ENCODE assay signal across 8 cellular contexts in genomic region chr10:96830511-96831199, GRCh38. TPM values are rescaled to one million over a fixed set of nuclear protein-coding genes. Genes with fewer than 3 reads are reported as not detected.
DNase-seq lines count a peak whose midpoint lies in the region; ATAC-seq and TF ChIP-seq lines count a peak whose summit lies in the region.

No MANE protein-coding gene starts in this region.

- no peak overlapping the region for H4K8ac ChIP-seq in trophoblast cell (ENCODE audit: low read depth, low read length)

- no peak for TF ChIP-seq POLR2A in transverse colon (IDR thresholded peaks at IDR 0.05)

- H4K20me1 ChIP-seq in OCI-LY3 (ENCODE audit: insufficient read depth, low read length): peaks cover 17% of the 10 kb centered on the region

- H2BK12ac ChIP-seq in trophoblast cell (ENCODE audit: low read length): no peak overlapping the region

- in situ Hi-C loops in transverse colon (cut with MboI; ENCODE audit: low pct_ligation_motif_present in 1 of 4, low pct_unique_long_range_greater_than_20kb in 1 of 4, low sequenced_read_pairs in 3 of 4): loop anchor here in 1 of 4 donors (25.0 kb wide), 1 partner anchor 193 kb away; no protein-coding TSS in a partner anchor

- peaks cover 41% of the 10 kb centered on the region for H3K4me1 Mint-ChIP-seq in activated T-cell treated with anti-CD3 and anti-CD28 coated beads, Interleukin-2, amount 50 U/mL, for 4 hours (ENCODE audit: low read depth)

- no peak overlapping the region for H2BK5ac ChIP-seq in trophoblast cell (ENCODE audit: low read depth, low read length, poor library complexity)

- no peaks in the 10 kb centered on the region for H3K27me3 Mint-ChIP-seq in activated T-cell treated with anti-CD3 and anti-CD28 coated beads, Interleukin-2, amount 50 U/mL, for 4 hours (ENCODE audit: low read depth)

- H3K27me3 ChIP-seq in OCI-LY3 (ENCODE audit: low read depth, low read length) (no peaks in the 10 kb centered on the region), trophoblast cell (ENCODE audit: insufficient read depth, low read length) (no peaks in the 10 kb centered on the region), transverse colon (no peaks in the 10 kb centered on the region)

- no peak overlapping the region for H3K23ac ChIP-seq in trophoblast cell (ENCODE audit: low read length)

- intact Hi-C loops in transverse colon (cut with DNase I; ENCODE audit: low total_unique reads): loop anchor here (10.0 kb wide), 1 partner anchor 456 kb away; no protein-coding TSS in a partner anchor

- no peak overlapping the region for H4K12ac ChIP-seq in trophoblast cell (ENCODE audit: low read depth, low read length)

- 0 out of 2 replicates have a peak overlapping the region, but pooled peaks have one; percentile 35 for H2AFZ ChIP-seq in OCI-LY3 (ENCODE audit: low read depth, low read length)
- H2AFZ ChIP-seq in trophoblast cell (ENCODE audit: insufficient read depth, low read length, poor library complexity): no peak overlapping the region

- H3K4me3 ChIP-seq in OCI-LY3 (ENCODE audit: low read length): peak overlapping the region; percentile 76
- H3K4me3 ChIP-seq in fibroblast of the aortic adventitia (ENCODE audit: low read depth, low read length): no peak overlapping the region
- H3K4me3 ChIP-seq in trophoblast cell (ENCODE audit: low read depth, low read length): no peak overlapping the region
- no peak overlapping the region for H3K4me3 ChIP-seq in transverse colon

- ATAC-seq in HG02885 (IDR thresholded peaks at IDR 0.05; ENCODE audit: poor library complexity, unreplicated experiment) (peak; percentile 17), GM18873 (IDR thresholded peaks at IDR 0.05; ENCODE audit: low FRiP score, unreplicated experiment) (no peak)
- no peak for ATAC-seq in activated T-cell treated with anti-CD3 and anti-CD28 coated beads, Interleukin-2, amount 50 U/mL, for 4 hours

- H3K27ac ChIP-seq in OCI-LY3 (ENCODE audit: low read length): peak overlapping the region; percentile 88
- no peak overlapping the region for H3K27ac ChIP-seq in trophoblast cell (ENCODE audit: low read depth, low read length)
- H3K27ac ChIP-seq in transverse colon: peak overlapping the region; percentile 94 to 98 (median 97)

- WGBS in trophoblast cell (ENCODE audit: extremely low coverage, insufficient coverage, insufficient read length): no CpG with 5 or more reads among the region's 17 CpGs
- WGBS in transverse colon (ENCODE audit: low coverage in 1 of 2), 2 donors: 24 to 36% methylated on average over 12 to 17 of the region's 17 CpGs

- H2AK5ac ChIP-seq in trophoblast cell (ENCODE audit: low read length): no peak overlapping the region

- no peak overlapping the region for H4K91ac ChIP-seq in trophoblast cell (ENCODE audit: low read depth, low read length)

- H3K4ac ChIP-seq in trophoblast cell (ENCODE audit: low read depth, low read length): no peak overlapping the region

- H3K36me3 ChIP-seq in OCI-LY3 (replicated peaks; ENCODE audit: low read depth, low read length): no peaks in the 10 kb centered on the region
- H3K36me3 ChIP-seq in trophoblast cell (ENCODE audit: control insufficient read depth in 1 of 2, insufficient read depth in 2 of 2, low read length in 2 of 2): no peaks in the 10 kb centered on the region
- H3K36me3 ChIP-seq in transverse colon: no peaks in the 10 kb centered on the region

- no peak overlapping the region for H2BK120ac ChIP-seq in trophoblast cell (ENCODE audit: insufficient read depth, low read length, poor library complexity)

- H3K9ac ChIP-seq in OCI-LY3 (ENCODE audit: low read length) (peak overlapping the region; percentile 37; the same call in 1 of the 2 replicates), trophoblast cell (ENCODE audit: low read length) (no peak overlapping the region)

- H3K14ac ChIP-seq in trophoblast cell (ENCODE audit: low read length): no peak overlapping the region

- DNase-seq in COLO668 (lab: John Stamatoyannopoulos, UW; ENCODE audit: unreplicated experiment) (peak; percentile 51), fibroblast of the aortic adventitia (ENCODE audit: low read depth) (peak; percentile 77), trophoblast cell (peak; percentile 82 to 96), transverse colon (peak; percentile 89)
- DNase-seq in activated T-cell treated with anti-CD3 and anti-CD28 coated beads, Interleukin-2, amount 50 U/mL, for 4 hours: peak; percentile 80

- no peaks in the 10 kb centered on the region for H3K9me3 ChIP-seq in OCI-LY3 (ENCODE audit: insufficient read depth, low read length)
- no peaks in the 10 kb centered on the region for H3K9me3 ChIP-seq in trophoblast cell (ENCODE audit: insufficient read depth, low read depth, low read length)
- H3K9me3 ChIP-seq in transverse colon: no peaks in the 10 kb centered on the region

- TF ChIP-seq CTCF in OCI-LY3 (IDR thresholded peaks at IDR 0.05; ENCODE audit: low read depth, low read length) (peak; percentile 77), fibroblast of the aortic adventitia (IDR thresholded peaks at IDR 0.05; ENCODE audit: insufficient read depth, low read length) (peak; percentile 82), transverse colon (IDR thresholded peaks at IDR 0.05) (peak; percentile 87 to 95 (median 94))

- H3K4me3 Mint-ChIP-seq in activated T-cell treated with anti-CD3 and anti-CD28 coated beads, Interleukin-2, amount 50 U/mL, for 4 hours: peak overlapping the region; percentile 66

- H3K9me3 Mint-ChIP-seq in activated T-cell treated with anti-CD3 and anti-CD28 coated beads, Interleukin-2, amount 50 U/mL, for 4 hours: no peaks in the 10 kb centered on the region

- H3K79me1 ChIP-seq in trophoblast cell (ENCODE audit: low read length): peaks cover 12% of the 10 kb centered on the region

- H3K4me1 ChIP-seq in OCI-LY3 (ENCODE audit: low read length): peaks cover 34% of the 10 kb centered on the region
- no peaks in the 10 kb centered on the region for H3K4me1 ChIP-seq in trophoblast cell (ENCODE audit: control insufficient read depth in 1 of 2, insufficient read depth in 2 of 2, low read length in 2 of 2)
- H3K4me1 ChIP-seq in transverse colon: peaks cover 14 to 34% (median 30%) of the 10 kb centered on the region in 4 donors

- H3K4me2 ChIP-seq in OCI-LY3 (ENCODE audit: low read length): peak overlapping the region; percentile 86
- no peak overlapping the region for H3K4me2 ChIP-seq in trophoblast cell (ENCODE audit: low read length)

- H3K79me2 ChIP-seq in OCI-LY3 (ENCODE audit: low read length) (peaks cover 29% of the 10 kb centered on the region), trophoblast cell (ENCODE audit: control insufficient read depth, insufficient read depth, low read length, poor library complexity) (peaks cover 13% of the 10 kb centered on the region)

- H3K36me3 Mint-ChIP-seq in activated T-cell treated with anti-CD3 and anti-CD28 coated beads, Interleukin-2, amount 50 U/mL, for 4 hours (ENCODE audit: insufficient read depth): peaks cover 4% of the 10 kb centered on the region

- H3K18ac ChIP-seq in trophoblast cell (ENCODE audit: low read length): no peak overlapping the region

- no peak for TF ChIP-seq EP300 in transverse colon (IDR thresholded peaks at IDR 0.05; ENCODE audit: low read depth)

RNA-seq across cellular contexts. Expression of gene LCOR, which starts 1.4 kb away (rescaled TPM):
- 10 to 100 TPM; 20.0 to 23.6 (median 21.9) TPM for total RNA-seq in activated T-cell treated with anti-CD3 and anti-CD28 coated beads, Interleukin-2, amount 50 U/mL, for 4 hours
- total RNA-seq in fibroblast of the aortic adventitia (ENCODE audit: low replicate concordance) (29.9 and 32.2 TPM in 2 replicates), transverse colon (10 to 100 TPM; 47.2 to 86.4 (median 60.0) TPM)
- polyA plus RNA-seq in trophoblast cell (2013): 28.6 and 28.8 TPM in 2 replicates
